8 cellular contexts compared by ENCODE assay signal in the genomic region with DNA sequence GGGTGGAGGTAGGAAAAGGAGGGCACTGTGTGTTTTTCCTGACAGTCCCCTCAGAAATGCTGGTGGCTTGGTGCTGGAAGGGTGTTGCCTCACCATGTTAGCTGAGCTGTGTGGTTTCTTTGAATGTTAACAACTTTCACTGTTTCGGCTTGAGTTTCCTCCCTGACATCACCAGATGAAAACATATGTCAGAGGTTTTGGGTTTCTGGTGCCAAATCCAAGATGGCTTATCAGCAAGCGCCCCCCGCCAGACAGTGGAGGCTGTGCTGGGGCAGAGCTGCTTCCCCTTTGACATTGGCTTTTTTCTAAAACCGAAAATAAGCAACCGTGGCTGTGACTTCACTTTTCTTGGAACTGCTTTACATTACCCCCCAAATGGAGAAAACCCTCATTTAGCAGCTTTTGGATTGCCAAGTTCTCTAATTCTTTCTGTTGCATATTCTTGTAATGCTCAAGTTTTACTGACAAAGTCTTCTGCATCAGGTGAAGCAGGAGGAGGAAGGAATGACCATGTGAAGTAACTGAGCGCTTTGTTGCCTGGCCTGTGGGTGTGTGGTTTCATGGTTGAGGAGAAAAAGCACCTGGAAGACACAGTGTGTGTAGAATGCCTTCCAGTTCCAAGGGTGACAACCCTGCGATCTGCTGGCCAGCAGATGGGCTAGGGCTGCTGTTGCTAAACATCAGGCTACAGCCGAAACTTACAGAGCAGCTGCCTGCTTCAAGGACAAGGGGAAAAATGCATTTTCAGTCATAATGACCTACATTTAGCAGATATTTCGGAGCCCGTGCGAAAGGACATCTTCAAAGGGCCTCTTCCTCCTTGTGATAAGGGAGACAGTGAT. TPM values are rescaled to one million over a fixed set of nuclear protein-coding genes. Genes with fewer than 3 reads are reported as not detected.
A peak's percentile ranks its signal among the peaks of the same experiment; 100 is the strongest.
DNase-seq lines count a peak whose midpoint lies in the region; ATAC-seq and TF ChIP-seq lines count a peak whose summit lies in the region.

No MANE protein-coding gene starts in this region.

- no peak for TF ChIP-seq POLR2A in breast epithelium (IDR thresholded peaks at IDR 0.05)

- POLR2A ChIA-PET in MCF 10A (lab: Yijun Ruan, JAX): interaction anchor here (1.4 kb wide), 1 partner anchor 99 kb away, joined by 3 read pairs; a partner anchor contains a TSS

- no peak overlapping the region for H3K18ac ChIP-seq in trophoblast cell (ENCODE audit: low read length)

- intact Hi-C loops in breast epithelium (cut with DNase I; ENCODE audit: low total_unique reads) (loop anchor here (5.0 kb wide), 1 partner anchor 388 kb away; no protein-coding TSS in a partner anchor), MCF 10A (cut with micrococcal nuclease) (loop anchor here (5.0 kb wide), 1 partner anchor 393 kb away; no protein-coding TSS in a partner anchor)

- TF ChIP-seq CTCF in GM12875 (IDR thresholded peaks at IDR 0.05; ENCODE audit: borderline replicate concordance, insufficient read depth, low read depth, low read length): no peak
- no peak for TF ChIP-seq CTCF in breast epithelium (IDR thresholded peaks at IDR 0.05)
- no peak for TF ChIP-seq CTCF in MCF 10A (IDR thresholded peaks at IDR 0.05; ENCODE audit: unreplicated experiment)

- H3K23ac ChIP-seq in trophoblast cell (ENCODE audit: low read length): no peak overlapping the region

- peaks cover 28% of the 10 kb centered on the region for H3K79me1 ChIP-seq in trophoblast cell (ENCODE audit: low read length)

- H3K4me2 ChIP-seq in trophoblast cell (ENCODE audit: low read length): no peak overlapping the region

- DNase-seq in OCI-M1 (lab: John Stamatoyannopoulos, UW) (peak; percentile 96), trophoblast cell (no peak), NCI-H1694 (lab: John Stamatoyannopoulos, UW) (no peak), breast epithelium (ENCODE audit: low spot score in 2 of 2) (no peak), MCF 10A (ENCODE audit: unreplicated experiment) (no peak)
- peak in 3 of 4 experiments; percentile 8 to 60 (median 39) for DNase-seq in activated naive CD4-positive, alpha-beta T cell (lab: John Stamatoyannopoulos, UW)

- no peak overlapping the region for H3K14ac ChIP-seq in trophoblast cell (ENCODE audit: low read length)

- H2BK12ac ChIP-seq in trophoblast cell (ENCODE audit: low read length): peak overlapping the region; percentile 38

- H3K4me3 Mint-ChIP-seq in MCF 10A (ENCODE audit: unreplicated experiment): no peak overlapping the region

- no CpG with 5 or more reads among the region's 11 CpGs for WGBS in trophoblast cell (ENCODE audit: extremely low coverage, insufficient coverage, insufficient read length)

- no peak overlapping the region for H3K27ac Mint-ChIP-seq in MCF 10A (ENCODE audit: low read depth, unreplicated experiment)

- no peak overlapping the region for H2AFZ ChIP-seq in trophoblast cell (ENCODE audit: insufficient read depth, low read length, poor library complexity)

- no peaks in the 10 kb centered on the region for H3K36me3 Mint-ChIP-seq in MCF 10A (ENCODE audit: insufficient read depth, unreplicated experiment)

- peak; percentile 68 for ATAC-seq in HG02678 (IDR thresholded peaks at IDR 0.05; ENCODE audit: unreplicated experiment)

- H3K27me3 ChIP-seq in trophoblast cell (ENCODE audit: insufficient read depth, low read length): no peaks in the 10 kb centered on the region
- no peaks in the 10 kb centered on the region for H3K27me3 ChIP-seq in breast epithelium

- H3K27ac ChIP-seq in trophoblast cell (ENCODE audit: low read depth, low read length) (no peak overlapping the region), breast epithelium (no peak overlapping the region)

- peak overlapping the region; percentile 86 for H2AK5ac ChIP-seq in trophoblast cell (ENCODE audit: low read length)

- H3K79me2 ChIP-seq in trophoblast cell (ENCODE audit: control insufficient read depth, insufficient read depth, low read length, poor library complexity): peaks cover under 1% of the 10 kb centered on the region

- CTCF ChIA-PET in MCF 10A (lab: Yijun Ruan, JAX): interaction anchor here (1.5 kb wide), 1 partner anchor 99 kb away, joined by 5 read pairs; a partner anchor contains a TSS

- H3K4me3 ChIP-seq in GM12875 (ENCODE audit: low read depth, low read length) (peak overlapping the region; percentile 3), trophoblast cell (ENCODE audit: low read depth, low read length) (no peak overlapping the region), breast epithelium (no peak overlapping the region)

- H3K9me3 Mint-ChIP-seq in MCF 10A (ENCODE audit: unreplicated experiment): no peaks in the 10 kb centered on the region

- peaks cover 22 to 25% of the 10 kb centered on the region in 2 experiments for H3K4me1 ChIP-seq in trophoblast cell (ENCODE audit: control insufficient read depth in 1 of 2, insufficient read depth in 2 of 2, low read length in 2 of 2)
- no peaks in the 10 kb centered on the region for H3K4me1 ChIP-seq in breast epithelium

- H3K9ac ChIP-seq in trophoblast cell (ENCODE audit: low read length): no peak overlapping the region

- no peak overlapping the region for H4K91ac ChIP-seq in trophoblast cell (ENCODE audit: low read depth, low read length)

- peaks cover 22% of the 10 kb centered on the region for H3K4me1 Mint-ChIP-seq in MCF 10A (ENCODE audit: insufficient read depth, unreplicated experiment)

- no TSS peak for BruUV-seq in MCF 10A (replicated peaks; lab: Mats Ljungman, UMichigan)

- H3K36me3 ChIP-seq in trophoblast cell (ENCODE audit: control insufficient read depth in 1 of 2, insufficient read depth in 2 of 2, low read length in 2 of 2) (peaks cover 0 to 2% of the 10 kb centered on the region in 2 experiments), breast epithelium (no peaks in the 10 kb centered on the region)

- H2BK5ac ChIP-seq in trophoblast cell (ENCODE audit: low read depth, low read length, poor library complexity): no peak overlapping the region

- H3K9me3 ChIP-seq in trophoblast cell (ENCODE audit: insufficient read depth, low read depth, low read length) (peaks cover 2% of the 10 kb centered on the region), breast epithelium (no peaks in the 10 kb centered on the region)

- H3K4ac ChIP-seq in trophoblast cell (ENCODE audit: low read depth, low read length): peak overlapping the region; percentile 17

- H2BK120ac ChIP-seq in trophoblast cell (ENCODE audit: insufficient read depth, low read length, poor library complexity): peak overlapping the region; percentile 35

- H4K12ac ChIP-seq in trophoblast cell (ENCODE audit: low read depth, low read length): no peak overlapping the region

- H4K8ac ChIP-seq in trophoblast cell (ENCODE audit: low read depth, low read length): no peak overlapping the region

- no peaks in the 10 kb centered on the region for H3K27me3 Mint-ChIP-seq in MCF 10A (ENCODE audit: insufficient read depth, unreplicated experiment)

RNA-seq across cellular contexts. Expression of a gene that starts 9.7 kb away (rescaled TPM):
- polyA plus RNA-seq in trophoblast cell (2013): 22.5 and 22.8 TPM in 2 replicates
- total RNA-seq in breast epithelium (1 to 10 TPM in 1 of 3 donors, under 1 TPM in 2; 0.16 to 1.6 (median 0.33) TPM), MCF 10A (2022) (5.8 and 6.6 TPM in 2 replicates)

Comparison
In these comparisons a context has a peak if more than half of its experiments do, and no peak if none do; other contexts are left out.
1. DNase-seq: peak in OCI-M1 (single experiment) and activated naive CD4-positive, alpha-beta T cell (3 of 4); none in trophoblast cell (0 of 2), NCI-H1694 (single experiment), breast epithelium (0 of 2) and MCF 10A (single experiment).